In the genomic region with DNA sequence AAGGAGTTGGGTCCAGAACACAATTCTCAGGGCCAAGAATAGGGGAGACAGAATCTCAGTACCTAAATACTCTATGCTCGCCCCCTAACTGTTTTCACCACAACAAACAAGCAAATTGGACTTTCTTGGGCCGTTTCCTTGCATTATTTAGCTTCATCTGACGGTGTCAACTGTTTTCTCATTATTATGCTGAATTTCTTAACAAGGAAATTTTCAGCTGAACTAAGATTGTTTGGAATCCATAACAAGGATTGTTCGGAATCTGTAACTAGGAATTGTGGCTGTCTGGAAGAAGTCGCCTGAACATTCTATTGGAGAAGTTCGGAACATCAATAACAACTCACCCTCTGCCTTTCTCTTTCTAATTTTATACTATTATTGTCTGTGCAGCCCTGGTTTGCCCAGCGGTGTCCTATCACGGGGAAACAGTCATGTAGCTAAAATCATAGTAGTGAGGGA, we compare ENCODE assay signal across 18 cellular contexts. TPM values are rescaled to one million over a fixed set of nuclear protein-coding genes. Genes with fewer than 3 reads are reported as not detected.
DNase-seq lines count a peak whose midpoint lies in the region; ATAC-seq, FAIRE-seq and TF ChIP-seq lines count a peak whose summit lies in the region.
"Had no signal": no experiment of that assay in that cellular context is flagged by ENCODE, and none has a peak within 500 bp of the region (broad histone marks: within the 10 kb centered on the region; RNA-seq: fewer than 3 reads in every experiment).

No MANE protein-coding gene starts in this region.

- no peak overlapping the region for H3K27ac ChIP-seq in GM23338 (ENCODE audit: low read depth)
- no peak overlapping the region for H3K27ac ChIP-seq in K562 (ENCODE audit: extremely low read depth, low read depth, low read length)
- H3K27ac ChIP-seq in iPS-20b (ENCODE audit: low read length), result no peak overlapping the region
- H3K27ac ChIP-seq: BLaER1 treated with 17β-estradiol and CSF1 and Interleukin-3, amounts not matched to agents 10 nM and 100 nM had no signal

- H3K9me3 ChIP-seq in K562 (replicated peaks; ENCODE audit: control insufficient read depth, insufficient read depth, low read depth, low read length), result no peaks in the 10 kb centered on the region
- no peaks in the 10 kb centered on the region; the same call in 1 of the 2 replicates for H3K9me3 ChIP-seq in iPS-20b (ENCODE audit: insufficient read depth, low read depth, low read length)

- no peak for TF ChIP-seq POLR2A in K562 (conservative IDR thresholded peaks at IDR 0.05)

- DNase-seq in GM23338 (ENCODE audit: low spot score) (no peak), K562 (ENCODE audit: extremely low read depth in 1 of 4, low spot score in 3 of 4) (no peak), retina (peak; percentile 32), cortex of kidney (lab: John Stamatoyannopoulos, UW) (no peak), NCI-H187 (lab: John Stamatoyannopoulos, UW) (no peak), cardiac septum (ENCODE audit: low spot score) (no peak)
- DNase-seq: 8988T; AML-193; Calu3; CD4-positive, CD25-positive, alpha-beta regulatory T cell; DMS 273 treated with DMSO at 0.1 percent for 48 hours had no signal

- no peaks in the 10 kb centered on the region for H3K79me2 ChIP-seq in GM23338 (replicated peaks; ENCODE audit: insufficient read depth)
- H3K79me2 ChIP-seq in K562 (ENCODE audit: control insufficient read depth, insufficient read depth, low read length), result no peaks in the 10 kb centered on the region

- BruUV-seq in K562 (replicated peaks; lab: Mats Ljungman, UMichigan), result no TSS peak

- CTCF ChIA-PET in K562 (lab: Yijun Ruan, JAX; ENCODE audit: low intra/inter-chr PET ratio), result no interaction called here

- H4K20me1 ChIP-seq in GM23338 (replicated peaks; ENCODE audit: insufficient read depth), result peaks cover 14% of the 10 kb centered on the region
- H4K20me1 ChIP-seq in K562 (replicated peaks; ENCODE audit: control insufficient read depth, insufficient read depth, low read length), result no peaks in the 10 kb centered on the region
- H4K20me1 ChIP-seq: BLaER1 treated with 17β-estradiol and CSF1 and Interleukin-3, amounts not matched to agents 10 nM and 100 nM had no signal

- intact Hi-C loops in K562 (cut with micrococcal nuclease), result no loop called here
- intact Hi-C loops in cardiac septum (cut with DNase I), result no loop called here

- FAIRE-seq in K562 (lab: Jason Lieb, UNC), result no peak

- H3K4me1 Mint-ChIP-seq in GM23338, result peaks cover 56% of the 10 kb centered on the region

- H3K36me3 ChIP-seq in GM23338 (ENCODE audit: insufficient read depth), result no peaks in the 10 kb centered on the region
- H3K36me3 ChIP-seq in K562 (ENCODE audit: control insufficient read depth, insufficient read depth, low read length), result no peaks in the 10 kb centered on the region
- no peaks in the 10 kb centered on the region for H3K36me3 ChIP-seq in iPS-20b (ENCODE audit: insufficient read depth, low read depth, low read length)
- H3K36me3 ChIP-seq: BLaER1 treated with 17β-estradiol and CSF1 and Interleukin-3, amounts not matched to agents 10 nM and 100 nM had no signal

- no peak for TF ChIP-seq EP300 in K562 (IDR thresholded peaks at IDR 0.05; ENCODE audit: low read length)

- H3K4me3 ChIP-seq in GM23338 (peak overlapping the region; percentile 43), K562 (no peak overlapping the region), iPS-20b (ENCODE audit: low read length) (peak overlapping the region; percentile 43; the same call in 1 of the 2 replicates)
- H3K4me3 ChIP-seq: BLaER1 treated with 17β-estradiol and CSF1 and Interleukin-3, amounts not matched to agents 10 nM and 100 nM; GM12878 had no signal

- TF ChIP-seq CTCF in GM23338 (conservative IDR thresholded peaks at IDR 0.05; ENCODE audit: low read depth in 2 of 2) (no peak), K562 (IDR thresholded peaks at IDR 0.05 in 2 of 3, conservative IDR thresholded peaks at IDR 0.05 in 1 of 3; ENCODE audit: insufficient read depth in 2 of 3, low read depth in 1 of 3, low read length in 3 of 3) (no peak)

- H3K9me2 ChIP-seq in GM23338 (ENCODE audit: insufficient read depth), result no peaks in the 10 kb centered on the region

- peaks cover 100% of the 10 kb centered on the region for H3K27me3 ChIP-seq in GM23338 (ENCODE audit: insufficient read depth)
- peaks cover 41 to 44% of the 10 kb centered on the region in 2 experiments for H3K27me3 ChIP-seq in K562 (ENCODE audit: control insufficient read depth in 2 of 2, insufficient read depth in 2 of 2, low read length in 2 of 2)
- peaks cover 99% of the 10 kb centered on the region for H3K27me3 ChIP-seq in iPS-20b (ENCODE audit: insufficient read depth, low read length)

- in situ Hi-C loops in K562 (cut with MboI), result no loop called here

- H3K9me3 Mint-ChIP-seq in GM23338, result peaks cover 7% of the 10 kb centered on the region; the same call in 1 of the 3 replicates

- H3K4me1 ChIP-seq in GM23338 (ENCODE audit: insufficient read depth) (peaks cover 78% of the 10 kb centered on the region), K562 (replicated peaks in 1 of 2; ENCODE audit: control insufficient read depth in 2 of 2, insufficient read depth in 2 of 2, low read length in 2 of 2) (peaks cover 0 to 3% of the 10 kb centered on the region in 2 experiments; a peak in 1 of 5 replicates), iPS-20b (ENCODE audit: insufficient read depth, low read length) (peaks cover 16% of the 10 kb centered on the region)
- H3K4me1 ChIP-seq: BLaER1 treated with 17β-estradiol and CSF1 and Interleukin-3, amounts not matched to agents 10 nM and 100 nM had no signal

- peak overlapping the region; percentile 74 for H3K4me2 ChIP-seq in GM23338
- H3K4me2 ChIP-seq in K562 (ENCODE audit: insufficient read depth, low read length), result no peak overlapping the region
- H3K4me2 ChIP-seq: BLaER1 treated with 17β-estradiol and CSF1 and Interleukin-3, amounts not matched to agents 10 nM and 100 nM had no signal

- H3K9me1 ChIP-seq in K562 (ENCODE audit: control insufficient read depth, insufficient read depth, low read length), result no peaks in the 10 kb centered on the region

- no peaks in the 10 kb centered on the region for H3K36me3 Mint-ChIP-seq in GM23338 (ENCODE audit: low read depth)
- H3K36me3 Mint-ChIP-seq: CD4-positive, CD25-positive, alpha-beta regulatory T cell had no signal

- ATAC-seq in GM23338 (no peak), K562 (no peak)
- ATAC-seq: GM12878, HepG2 had no signal

- peak overlapping the region; percentile 59 for H3K4me3 Mint-ChIP-seq in GM23338
- H3K4me3 Mint-ChIP-seq: CD4-positive, CD25-positive, alpha-beta regulatory T cell had no signal

- H2AFZ ChIP-seq in GM23338 (no peak overlapping the region), K562 (ENCODE audit: low read depth, low read length) (no peak overlapping the region)

- WGBS in K562 (ENCODE audit: insufficient coverage, low coverage, missing lambda C conversion rate), result 1% methylated on average over 8 of the region's 8 CpGs

- H3K27ac Mint-ChIP-seq in GM23338, result no peak overlapping the region

- no peak for TF ChIP-seq RAD21 in K562 (CRISPR knock-in tag; conservative IDR thresholded peaks at IDR 0.05 in 1 of 2, IDR thresholded peaks at IDR 0.05 in 1 of 2)

- H3F3A ChIP-seq in GM23338 (replicated peaks; ENCODE audit: low read depth), result peaks cover 16% of the 10 kb centered on the region; the same call in 1 of the 2 replicates

- no peak overlapping the region for H3K9ac ChIP-seq in K562 (ENCODE audit: insufficient read depth in 1 of 2, low read depth in 2 of 2, low read length in 2 of 2)
- H3K9ac ChIP-seq in iPS-20b (ENCODE audit: low read depth, low read length), result no peak overlapping the region
- H3K9ac ChIP-seq: BLaER1 treated with 17β-estradiol and CSF1 and Interleukin-3, amounts not matched to agents 10 nM and 100 nM had no signal

- peaks cover 95% of the 10 kb centered on the region for H3K27me3 Mint-ChIP-seq in GM23338 (ENCODE audit: insufficient read depth, low read depth, poor library complexity)

- POLR2A ChIA-PET in K562 (lab: Yijun Ruan, JAX), result no interaction called here

RNA-seq across cellular contexts. Expression of a gene that starts 15.5 kb away (rescaled TPM):
- total RNA-seq in GM23338 (2014; rRNA removed; shearing (Covaris generic)), result not detected in 2 replicates
- polyA plus RNA-seq in GM23338 (2016; fragmentation: Nextera tagmentation; extraction: Ambion mirVana) (not detected in 2 replicates), K562 (2011; rRNA removed) (not detected in 2 replicates), K562 (2014; fragmentation: Illumina TruSeq; extraction: Trizol) (not detected in 2 replicates), K562 (2014; fragmentation: Nextera tagmentation; extraction: Ambion mirVana) (not detected), K562 (2014; rRNA removed) (not detected in 2 replicates)
- total RNA-seq in K562 (2011; cell fraction: chromatin; rRNA removed; ENCODE audit: low replicate concordance), result not detected in 2 replicates
- not detected in 2 replicates for total RNA-seq in K562 (2011; cell fraction: nucleolus; rRNA removed)
- not detected in 2 replicates for total RNA-seq in K562 (2011; cell fraction: nucleoplasm; rRNA removed)
- total RNA-seq in K562 (2014; rRNA removed) (not detected in 2 replicates), K562 (2014; rRNA removed; fragmentation: Illumina TruSeq; extraction: Trizol) (not detected in 2 replicates), K562 (2015; rRNA removed; fragmentation: Illumina TruSeq; extraction: Trizol) (not detected in 2 replicates), K562 (2021) (not detected in 2 replicates), cardiac septum (not detected)
- polyA plus RNA-seq in K562 (2011; cell fraction: cytosol; rRNA removed), result not detected in 2 replicates
- not detected in 2 replicates for polyA plus RNA-seq in K562 (2011; cell fraction: nucleus; rRNA removed)
- polyA plus RNA-seq in K562 (2012), result not detected in 2 replicates
- not detected in 2 replicates for polyA minus RNA-seq in K562 (2011; rRNA and poly(A)+ RNA removed)
- polyA minus RNA-seq in K562 (2011; cell fraction: cytosol; rRNA and poly(A)+ RNA removed), result not detected in 2 replicates
- polyA minus RNA-seq in K562 (2011; cell fraction: nucleus; rRNA and poly(A)+ RNA removed), result not detected in 2 replicates
- total RNA-seq: CD4-positive, CD25-positive, alpha-beta regulatory T cell; G401; GM12878; H7; HT-29 had no signal
- polyA plus RNA-seq: CD4-positive, CD25-positive, alpha-beta regulatory T cell; GM12878 had no signal

RNA-seq across cellular contexts. Expression of a gene that starts 34.7 kb away (rescaled TPM):
- total RNA-seq in GM23338 (2014; rRNA removed; shearing (Covaris generic)), result not detected in 2 replicates
- not detected in 2 replicates for polyA plus RNA-seq in GM23338 (2016; fragmentation: Nextera tagmentation; extraction: Ambion mirVana)
- not detected in 2 replicates for total RNA-seq in K562 (2011; cell fraction: chromatin; rRNA removed; ENCODE audit: low replicate concordance)
- not detected in 2 replicates for total RNA-seq in K562 (2011; cell fraction: nucleolus; rRNA removed)
- not detected in 2 replicates for total RNA-seq in K562 (2011; cell fraction: nucleoplasm; rRNA removed)
- total RNA-seq in K562 (2014; rRNA removed), result not detected in 2 replicates
- total RNA-seq in K562 (2014; rRNA removed; fragmentation: Illumina TruSeq; extraction: Trizol), result not detected in 2 replicates
- total RNA-seq in K562 (2015; rRNA removed; fragmentation: Illumina TruSeq; extraction: Trizol), result not detected in 2 replicates
- not detected in 2 replicates for total RNA-seq in K562 (2021)
- not detected in 2 replicates for polyA plus RNA-seq in K562 (2011; rRNA removed)
- polyA plus RNA-seq in K562 (2011; cell fraction: cytosol; rRNA removed), result not detected in 2 replicates
- not detected in 2 replicates for polyA plus RNA-seq in K562 (2011; cell fraction: nucleus; rRNA removed)
- polyA plus RNA-seq in K562 (2012), result not detected in 2 replicates
- polyA plus RNA-seq in K562 (2014; fragmentation: Illumina TruSeq; extraction: Trizol), result not detected in 2 replicates
- not detected for polyA plus RNA-seq in K562 (2014; fragmentation: Nextera tagmentation; extraction: Ambion mirVana)
- not detected in 2 replicates for polyA plus RNA-seq in K562 (2014; rRNA removed)
- polyA minus RNA-seq in K562 (2011; rRNA and poly(A)+ RNA removed), result not detected in 2 replicates
- not detected in 2 replicates for polyA minus RNA-seq in K562 (2011; cell fraction: cytosol; rRNA and poly(A)+ RNA removed)
- not detected in 2 replicates for polyA minus RNA-seq in K562 (2011; cell fraction: nucleus; rRNA and poly(A)+ RNA removed)
- total RNA-seq in cardiac septum, result 0.22 TPM
- total RNA-seq: Calu3; CD4-positive, CD25-positive, alpha-beta regulatory T cell; G401; GM12878; H7; HepG2; HT-29 had no signal
- polyA plus RNA-seq: CD4-positive, CD25-positive, alpha-beta regulatory T cell; GM12878; HepG2 had no signal
